13 cellular contexts compared by ENCODE assay signal in genomic region chr1:27004471-27005165, GRCh38. TPM values are rescaled to one million over a fixed set of nuclear protein-coding genes. Genes with fewer than 3 reads are reported as not detected.
DNase-seq lines count a peak whose midpoint lies in the region; ATAC-seq and TF ChIP-seq lines count a peak whose summit lies in the region.
"Had no signal": no experiment of that assay in that cellular context is flagged by ENCODE, and none has a peak within 500 bp of the region (broad histone marks: within the 10 kb centered on the region; RNA-seq: fewer than 3 reads in every experiment).

No MANE protein-coding gene starts in this region.

- 64 to 73% methylated on average over 6 to 7 of the region's 10 CpGs for WGBS in esophagus squamous epithelium, 2 donors

- peaks cover 4% of the 10 kb centered on the region for H3K27me3 Mint-ChIP-seq in nephron (ENCODE audit: low read depth)
- H3K27me3 Mint-ChIP-seq in stimulated activated memory B cell treated with anti-CD40 and anti-IgM and Interleukin-4, amounts not matched to agents 10 μg/mL and 1 μg/mL and 100 μg/mL, for 72 hours: no peaks in the 10 kb centered on the region

- H3K36me3 ChIP-seq in BLaER1 (no peaks in the 10 kb centered on the region), esophagus squamous epithelium (peaks cover 11 to 47% (median 17%) of the 10 kb centered on the region in 3 donors)

- no peaks in the 10 kb centered on the region for H3K27me3 ChIP-seq in BLaER1
- no peaks in the 10 kb centered on the region for H3K27me3 ChIP-seq in esophagus squamous epithelium

- intact Hi-C loops in esophagus squamous epithelium (cut with DNase I): no loop called here

- TF ChIP-seq CTCF in esophagus squamous epithelium (IDR thresholded peaks at IDR 0.05): no peak
- no peak for TF ChIP-seq CTCF in nephron (IDR thresholded peaks at IDR 0.05; ENCODE audit: unreplicated experiment in 3 of 3)

- H3K9me3 ChIP-seq in BLaER1 (no peaks in the 10 kb centered on the region), esophagus squamous epithelium (no peaks in the 10 kb centered on the region)

- no peaks in the 10 kb centered on the region for H3K9me3 Mint-ChIP-seq in nephron
- no peaks in the 10 kb centered on the region for H3K9me3 Mint-ChIP-seq in stimulated activated memory B cell treated with anti-CD40 and anti-IgM and Interleukin-4, amounts not matched to agents 10 μg/mL and 1 μg/mL and 100 μg/mL, for 72 hours

- peaks cover 88% of the 10 kb centered on the region for H3K4me1 ChIP-seq in BLaER1
- H3K4me1 ChIP-seq in esophagus squamous epithelium: peaks cover 53 to 100% (median 63%) of the 10 kb centered on the region in 3 donors

- DNase-seq in NCI-H510A (lab: John Stamatoyannopoulos, UW) (peak; percentile 40), esophagus squamous epithelium (lab: John Stamatoyannopoulos, UW) (no peak), NCI-H1105 treated with DMSO at 0.1 percent for 48 hours (lab: John Stamatoyannopoulos, UW) (no peak), NCI-H1105 (lab: John Stamatoyannopoulos, UW) (no peak)
- DNase-seq in activated effector memory CD4-positive, alpha-beta T cell treated with anti-CD3 and anti-CD28 coated beads, Interleukin-2, amount 50 U/mL, for 16 hours: no peak
- DNase-seq: activated CD8-positive, alpha-beta memory T cell treated with anti-CD3 and anti-CD28 coated beads, Interleukin-2, amount 10 ng/mL, durations not matched to agents 7 days and 5 days; central memory CD4-positive, alpha-beta T cell; MV-4-11 had no signal

- ATAC-seq in stimulated activated memory B cell treated with anti-CD40 and anti-IgM and Interleukin-4, amounts not matched to agents 10 μg/mL and 1 μg/mL and 100 μg/mL, for 72 hours: no peak
- ATAC-seq: activated CD8-positive, alpha-beta memory T cell treated with anti-CD3 and anti-CD28 coated beads, Interleukin-2, amount 10 ng/mL, durations not matched to agents 7 days and 5 days had no signal

- peak overlapping the region in 1 of 3 experiments; percentile 40 for H3K4me3 Mint-ChIP-seq in nephron
- H3K4me3 Mint-ChIP-seq in stimulated activated memory B cell treated with anti-CD40 and anti-IgM and Interleukin-4, amounts not matched to agents 10 μg/mL and 1 μg/mL and 100 μg/mL, for 72 hours: no peak overlapping the region
- H3K4me3 Mint-ChIP-seq: activated CD8-positive, alpha-beta memory T cell treated with anti-CD3 and anti-CD28 coated beads, Interleukin-2, amount 10 ng/mL, durations not matched to agents 7 days and 5 days had no signal

- H3K27ac ChIP-seq in BLaER1 (peak overlapping the region; percentile 65), esophagus squamous epithelium (peak overlapping the region; percentile 24 to 98 (median 72))
- H3K27ac ChIP-seq: C4-2B had no signal

- peak overlapping the region; percentile 40 to 88 (median 80) for H3K27ac Mint-ChIP-seq in nephron
- H3K27ac Mint-ChIP-seq in stimulated activated memory B cell treated with anti-CD40 and anti-IgM and Interleukin-4, amounts not matched to agents 10 μg/mL and 1 μg/mL and 100 μg/mL, for 72 hours: no peak overlapping the region
- H3K27ac Mint-ChIP-seq: activated CD8-positive, alpha-beta memory T cell treated with anti-CD3 and anti-CD28 coated beads, Interleukin-2, amount 10 ng/mL, durations not matched to agents 7 days and 5 days had no signal

- H3K36me3 Mint-ChIP-seq in nephron (ENCODE audit: low read depth): no peaks in the 10 kb centered on the region
- H3K36me3 Mint-ChIP-seq in stimulated activated memory B cell treated with anti-CD40 and anti-IgM and Interleukin-4, amounts not matched to agents 10 μg/mL and 1 μg/mL and 100 μg/mL, for 72 hours: no peaks in the 10 kb centered on the region
- H3K36me3 Mint-ChIP-seq: activated CD8-positive, alpha-beta memory T cell treated with anti-CD3 and anti-CD28 coated beads, Interleukin-2, amount 10 ng/mL, durations not matched to agents 7 days and 5 days had no signal

- H4K20me1 ChIP-seq in BLaER1: no peaks in the 10 kb centered on the region

- H3K9ac ChIP-seq in BLaER1: peak overlapping the region; percentile 33; the same call in 1 of the 2 replicates

- no peak for TF ChIP-seq POLR2A in esophagus squamous epithelium (IDR thresholded peaks at IDR 0.05)

- peaks cover 42% of the 10 kb centered on the region for H3K4me1 Mint-ChIP-seq in nephron
- peaks cover 11% of the 10 kb centered on the region for H3K4me1 Mint-ChIP-seq in stimulated activated memory B cell treated with anti-CD40 and anti-IgM and Interleukin-4, amounts not matched to agents 10 μg/mL and 1 μg/mL and 100 μg/mL, for 72 hours
- H3K4me1 Mint-ChIP-seq: activated CD8-positive, alpha-beta memory T cell treated with anti-CD3 and anti-CD28 coated beads, Interleukin-2, amount 10 ng/mL, durations not matched to agents 7 days and 5 days had no signal

- peak overlapping the region; percentile 84 for H3K4me2 ChIP-seq in BLaER1

- no peak overlapping the region for H3K4me3 ChIP-seq in BLaER1
- H3K4me3 ChIP-seq in esophagus squamous epithelium: no peak overlapping the region

RNA-seq across cellular contexts. Expression of gene TENT5B, which starts 8.0 kb away (rescaled TPM):
- total RNA-seq in esophagus squamous epithelium: 100 to 1,000 TPM in 3 of 4 donors, 10 to 100 TPM in 1; 76.9 to 263 (median 112) TPM
- total RNA-seq: activated CD8-positive, alpha-beta memory T cell treated with anti-CD3 and anti-CD28 coated beads, Interleukin-2, amount 10 ng/mL, durations not matched to agents 7 days and 5 days had no signal

RNA-seq across cellular contexts. Expression of gene TRNP1, which starts 11.1 kb away (rescaled TPM):
- total RNA-seq in esophagus squamous epithelium: 100 to 1,000 TPM in 1 of 4 donors, 10 to 100 TPM in 3; 26.9 to 208 (median 64.5) TPM

RNA-seq across cellular contexts. Expression of gene KDF1, which starts 44.4 kb away (rescaled TPM):
- 10 to 100 TPM; 18.4 to 25.6 (median 19.6) TPM for total RNA-seq in esophagus squamous epithelium
- total RNA-seq: activated CD8-positive, alpha-beta memory T cell treated with anti-CD3 and anti-CD28 coated beads, Interleukin-2, amount 10 ng/mL, durations not matched to agents 7 days and 5 days; pulmonary artery endothelial cell had no signal
